ENCODE assay signal across 1 cellular context in genomic region chr4:143531368-143531767, GRCh38.
TF ChIP-seq lines count a peak whose summit lies in the region.

No MANE protein-coding gene starts in this region.

TF ChIP-seq in SK-N-SH, 30 proteins besides CTCF, POLR2A, EP300 and RAD21 (continued from another document):
- TF ChIP-seq, protein P1, sequence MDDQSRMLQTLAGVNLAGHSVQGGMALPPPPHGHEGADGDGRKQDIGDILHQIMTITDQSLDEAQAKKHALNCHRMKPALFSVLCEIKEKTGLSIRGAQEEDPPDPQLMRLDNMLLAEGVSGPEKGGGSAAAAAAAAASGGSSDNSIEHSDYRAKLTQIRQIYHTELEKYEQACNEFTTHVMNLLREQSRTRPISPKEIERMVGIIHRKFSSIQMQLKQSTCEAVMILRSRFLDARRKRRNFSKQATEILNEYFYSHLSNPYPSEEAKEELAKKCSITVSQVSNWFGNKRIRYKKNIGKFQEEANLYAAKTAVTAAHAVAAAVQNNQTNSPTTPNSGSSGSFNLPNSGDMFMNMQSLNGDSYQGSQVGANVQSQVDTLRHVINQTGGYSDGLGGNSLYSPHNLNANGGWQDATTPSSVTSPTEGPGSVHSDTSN (IDR thresholded peaks at IDR 0.05), result no peak
- TF ChIP-seq SMC3 (IDR thresholded peaks at IDR 0.05; ENCODE audit: low read depth, low read length), result no peak
